24 cellular contexts compared by ENCODE assay signal in the genomic region with DNA sequence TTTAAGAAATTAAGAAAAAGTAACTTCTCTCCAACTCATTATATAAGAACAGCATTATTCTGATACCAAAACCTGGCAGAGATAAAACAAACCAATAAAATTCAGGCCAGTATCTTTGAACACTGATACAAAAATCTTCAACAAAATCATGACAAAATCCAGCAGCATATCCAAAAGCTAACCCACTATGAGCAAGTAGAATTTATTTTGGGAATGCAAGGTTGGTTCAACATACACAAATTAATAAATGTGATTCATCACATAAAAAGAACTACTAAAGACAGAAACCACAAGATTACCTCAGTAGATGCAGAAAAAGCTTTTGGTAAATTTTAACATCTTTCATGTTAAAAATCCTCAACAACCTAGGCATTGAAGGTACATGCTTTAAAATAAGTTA.
"Had no signal": no experiment of that assay in that cellular context is flagged by ENCODE, and none has a peak within 500 bp of the region (broad histone marks: within the 10 kb centered on the region; RNA-seq: fewer than 3 reads in every experiment).

No MANE protein-coding gene starts in this region.

- H3K27me3 ChIP-seq: colonic mucosa, esophagus squamous epithelium, gastroesophageal sphincter, neutrophil, stomach, transverse colon had no signal

- H3K27ac Mint-ChIP-seq: nephron progenitor cell had no signal

- H3K4me1 ChIP-seq: colonic mucosa had no signal

- H3K9me3 ChIP-seq: colonic mucosa had no signal

- H3K27ac ChIP-seq: colonic mucosa, esophagus squamous epithelium, gastroesophageal sphincter, neutrophil, skin epidermis, stomach, thoracic aorta, transverse colon had no signal

- H3K4me1 Mint-ChIP-seq: nephron progenitor cell had no signal

- FAIRE-seq: kidney, urothelium cell line had no signal

- ATAC-seq: gastroesophageal sphincter, left cardiac atrium, left ventricle myocardium superior, sciatic nerve had no signal

- DNase-seq: cerebellar nuclear complex; colonic mucosa; effector CD8-positive, alpha-beta T cell; esophagus squamous epithelium; foreskin fibroblast; glutamatergic neuron; kidney; left cardiac atrium; left ventricle myocardium superior; mesenchymal stem cell; midbrain; nephron progenitor cell; stimulated activated CD4-positive, alpha-beta T cell treated with anti-CD3 and anti-CD28 coated beads, Interleukin-12 subunit alpha, Interleukin-12 subunit beta, amount 100 ng/mL, for 4 hours; stimulated activated naive CD4-positive, alpha-beta T cell; stomach; substantia nigra; transverse colon had no signal

- H3K4me3 ChIP-seq: colonic mucosa, esophagus squamous epithelium, gastroesophageal sphincter, lung, skin epidermis, stomach, thoracic aorta, transverse colon had no signal

- H3K4me3 Mint-ChIP-seq: nephron progenitor cell had no signal

- H3K36me3 ChIP-seq: colonic mucosa, neutrophil had no signal
